Comparison of ENCODE assay signal across 34 cellular contexts in the genomic region with DNA sequence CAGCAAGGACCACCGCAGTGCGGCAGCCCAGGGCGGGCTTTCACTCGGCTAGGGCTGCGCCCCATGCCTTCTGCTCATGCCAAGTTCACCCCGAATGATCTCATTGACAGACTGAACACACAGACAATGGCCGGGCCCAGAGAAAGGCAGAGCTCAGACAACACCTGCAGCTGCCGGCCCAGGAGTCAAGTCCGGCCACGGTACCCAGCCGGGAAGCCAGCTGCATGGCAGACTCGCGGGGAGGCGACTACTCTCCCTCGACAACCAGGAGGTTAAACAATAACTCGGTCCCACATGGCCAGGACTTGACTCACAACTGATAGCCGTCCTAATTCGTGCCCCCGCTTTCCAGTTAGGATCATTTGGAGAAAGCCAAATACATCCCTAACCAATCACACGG. TPM values are rescaled to one million over a fixed set of nuclear protein-coding genes. Genes with fewer than 3 reads are reported as not detected.
A peak's percentile ranks its signal among the peaks of the same experiment; 100 is the strongest.
DNase-seq lines count a peak whose midpoint lies in the region; FAIRE-seq and TF ChIP-seq lines count a peak whose summit lies in the region.
"Had no signal": no experiment of that assay in that cellular context is flagged by ENCODE, and none has a peak within 500 bp of the region (broad histone marks: within the 10 kb centered on the region; RNA-seq: fewer than 3 reads in every experiment).

No MANE protein-coding gene starts in this region.

- no peak overlapping the region for H3K23ac ChIP-seq in H9 (ENCODE audit: insufficient read length, low read depth, low read length)
- H3K23ac ChIP-seq in H1 (ENCODE audit: insufficient read length), result no peak overlapping the region

- H3K27me3 Mint-ChIP-seq in H9 (ENCODE audit: low read depth), result peaks cover 7% of the 10 kb centered on the region
- peaks cover 0 to 2% of the 10 kb centered on the region in 2 donors for H3K27me3 Mint-ChIP-seq in CD4-positive, alpha-beta memory T cell
- H3K27me3 Mint-ChIP-seq: central memory CD8-positive, alpha-beta T cell had no signal

- peaks cover 53 to 56% of the 10 kb centered on the region in 2 experiments for H3K4me1 Mint-ChIP-seq in H9
- no peaks in the 10 kb centered on the region for H3K4me1 Mint-ChIP-seq in CD4-positive, alpha-beta memory T cell
- H3K4me1 Mint-ChIP-seq: central memory CD8-positive, alpha-beta T cell had no signal

- in situ Hi-C loops in ACHN (cut with HindIII; ENCODE audit: low pct_ligation_motif_present, low pct_unique_long_range_greater_than_20kb, low sequenced_read_pairs), result no loop called here

- H3K4me3 Mint-ChIP-seq in H9, result no peak overlapping the region
- no peak overlapping the region for H3K4me3 Mint-ChIP-seq in CD4-positive, alpha-beta memory T cell
- H3K4me3 Mint-ChIP-seq: activated naive CD4-positive, alpha-beta T cell treated with anti-CD3 and anti-CD28 coated beads for 36 hours; CD8-positive, alpha-beta memory T cell; central memory CD8-positive, alpha-beta T cell; dendritic cell treated with granulocyte-macrophage colony-stimulating factor and Interleukin-4, amounts not matched to agents 40 ng/mL and 50 ng/mL, for 4 days; naive thymus-derived CD8-positive, alpha-beta T cell; T-helper 1 cell treated with Interleukin-12 subunit alpha and Interleukin-12 subunit beta and Interleukin-4 antibody, amounts not matched to agents 30 μg/mL and 1 μg/mL, for 36 hours had no signal

- H3K23me2 ChIP-seq in H9 (ENCODE audit: insufficient read length, low read depth, low read length, poor library complexity, severe bottlenecking) (no peaks in the 10 kb centered on the region), H1 (ENCODE audit: low read depth, low read length) (no peaks in the 10 kb centered on the region)

- H2AFZ ChIP-seq in H9 (ENCODE audit: low read length), result no peak overlapping the region
- no peak overlapping the region for H2AFZ ChIP-seq in H1 (ENCODE audit: low read length)
- H2AFZ ChIP-seq in osteoblast (ENCODE audit: low read length), result no peak overlapping the region

- no peak overlapping the region for H3K9ac ChIP-seq in H9 (ENCODE audit: extremely low read depth, insufficient read length, low read length)
- H3K9ac ChIP-seq in H1 (replicated peaks in 1 of 4; ENCODE audit: extremely low read depth in 1 of 4, low read depth in 3 of 4, low read length in 3 of 4), result no peak overlapping the region

- no peak overlapping the region for H3K4me2 ChIP-seq in H9 (ENCODE audit: insufficient read depth, insufficient read length, low read length)
- H3K4me2 ChIP-seq in H1 (ENCODE audit: insufficient read depth in 1 of 2, low read depth in 2 of 2, low read length in 2 of 2), result no peak overlapping the region
- no peak overlapping the region for H3K4me2 ChIP-seq in osteoblast (ENCODE audit: insufficient read depth, low read length)

- H2AK5ac ChIP-seq in H9 (ENCODE audit: insufficient read length, low read length) (no peak overlapping the region), H1 (ENCODE audit: low read depth, low read length) (peak overlapping the region; percentile 32; the same call in 1 of the 2 replicates)

- no peak overlapping the region for H2BK12ac ChIP-seq in H9 (ENCODE audit: insufficient read length, low read depth, low read length)
- H2BK12ac ChIP-seq in H1 (ENCODE audit: low read depth, low read length), result peak overlapping the region; percentile 87; the same call in 1 of the 2 replicates

- no CpG with 5 or more reads among the region's 20 CpGs for WGBS in H9 (ENCODE audit: extremely low coverage, insufficient read length, low lambda C conversion rate)
- 90% methylated on average over 20 of the region's 20 CpGs; no CpG with 5 or more reads in 1 of the 2 experiments for WGBS in H1 (ENCODE audit: extremely low coverage in 1 of 2, insufficient coverage in 1 of 2, insufficient read length in 1 of 2, insufficient replicate concordance in 2 of 2, low coverage in 1 of 2, low lambda C conversion rate in 2 of 2, missing lambda C conversion rate in 1 of 2), 2 experiments

- intact Hi-C loops in CD4-positive, alpha-beta memory T cell (cut with micrococcal nuclease), result no loop called here

- H3K36me3 ChIP-seq in H1 (ENCODE audit: control insufficient read depth in 2 of 4, insufficient read depth in 4 of 4, low read length in 3 of 4), result no peaks in the 10 kb centered on the region
- H3K36me3 ChIP-seq in osteoblast (ENCODE audit: insufficient read depth, low read length), result no peaks in the 10 kb centered on the region
- H3K36me3 ChIP-seq in CD4-positive, alpha-beta memory T cell (ENCODE audit: insufficient read depth, low read length), result no peaks in the 10 kb centered on the region
- H3K36me3 ChIP-seq: HAP-1, heart left ventricle, lower lobe of right lung had no signal

- H4K5ac ChIP-seq in H9 (ENCODE audit: insufficient read length, low read depth, low read length), result no peak overlapping the region
- no peak overlapping the region for H4K5ac ChIP-seq in H1 (ENCODE audit: insufficient read length, low read depth, low read length)

- H3K79me1 ChIP-seq in H9 (ENCODE audit: insufficient read depth, low read depth, low read length, poor library complexity, severe bottlenecking) (no peaks in the 10 kb centered on the region), H1 (ENCODE audit: low read depth, low read length) (no peaks in the 10 kb centered on the region)

- H3K27ac ChIP-seq in H9 (ENCODE audit: insufficient read length, low read depth, low read length) (no peak overlapping the region), H1 (ENCODE audit: low read depth, low read length) (no peak overlapping the region), osteoblast (ENCODE audit: low read depth, low read length) (no peak overlapping the region)
- H3K27ac ChIP-seq in CD4-positive, alpha-beta memory T cell (ENCODE audit: low read depth, low read length), result no peak overlapping the region
- H3K27ac ChIP-seq: heart left ventricle, lower lobe of right lung, testis had no signal

- H3K4me3 ChIP-seq in H1 (ENCODE audit: extremely low read depth in 1 of 4, insufficient read depth in 2 of 4, low read depth in 3 of 4, low read length in 4 of 4) (no peak overlapping the region), osteoblast (ENCODE audit: insufficient read depth, low read length) (no peak overlapping the region)
- no peak overlapping the region for H3K4me3 ChIP-seq in CD4-positive, alpha-beta memory T cell (ENCODE audit: low read length in 2 of 2)
- H3K4me3 ChIP-seq: HAP-1, heart left ventricle, lower lobe of right lung, testis had no signal

- H3K79me2 ChIP-seq in H9 (ENCODE audit: insufficient read depth, low read length), result no peaks in the 10 kb centered on the region
- no peaks in the 10 kb centered on the region for H3K79me2 ChIP-seq in H1 (ENCODE audit: control insufficient read depth in 1 of 2, insufficient read depth in 2 of 2, low read length in 2 of 2)
- H3K79me2 ChIP-seq in osteoblast (ENCODE audit: insufficient read depth, low read length), result no peaks in the 10 kb centered on the region

- peak overlapping the region; percentile 22 for H3K18ac ChIP-seq in H9 (ENCODE audit: insufficient read length, low read depth, low read length)
- H3K18ac ChIP-seq in H1 (ENCODE audit: extremely low read depth, low read length), result no peak overlapping the region

- H2BK15ac ChIP-seq in H9 (ENCODE audit: low read depth, low read length), result no peak overlapping the region
- H2BK15ac ChIP-seq in H1 (ENCODE audit: low read length), result no peak overlapping the region

- H4K8ac ChIP-seq in H9 (replicated peaks; ENCODE audit: insufficient read length, low read depth, low read length) (no peak overlapping the region), H1 (ENCODE audit: extremely low read depth, insufficient read depth, low read length) (no peak overlapping the region)

- no peak for FAIRE-seq in H1 (lab: Jason Lieb, UNC)
- FAIRE-seq: GM12891, keratinocyte, TTC549, urothelium cell line had no signal

- H2BK20ac ChIP-seq in H9 (ENCODE audit: low read depth, low read length, poor library complexity, severe bottlenecking) (no peak overlapping the region), H1 (ENCODE audit: low read length) (no peak overlapping the region)

- POLR2A ChIA-PET in H1 (lab: Charles Lee; ENCODE audit: partially characterized antibody), result interaction anchor here (1.7 kb wide), 1 partner anchor 10 kb away, joined by 4 read pairs; no protein-coding TSS in a partner anchor
- POLR2A ChIA-PET in CD4-positive, alpha-beta memory T cell (lab: Charles Lee; ENCODE audit: partially characterized antibody), result no interaction called here

- H2BK120ac ChIP-seq in H9 (ENCODE audit: low read depth, low read length, poor library complexity, severe bottlenecking), result no peak overlapping the region
- no peak overlapping the region for H2BK120ac ChIP-seq in H1 (replicated peaks; ENCODE audit: low read depth, low read length)

- H3K36me3 Mint-ChIP-seq in H9 (ENCODE audit: insufficient read depth in 1 of 3, low read depth in 3 of 3), result no peaks in the 10 kb centered on the region; a peak in 1 of 7 replicates
- peaks cover 0 to 10% of the 10 kb centered on the region in 2 donors for H3K36me3 Mint-ChIP-seq in CD4-positive, alpha-beta memory T cell
- H3K36me3 Mint-ChIP-seq: naive thymus-derived CD8-positive, alpha-beta T cell had no signal

- no peaks in the 10 kb centered on the region for H4K20me1 ChIP-seq in H9 (ENCODE audit: control insufficient read depth, insufficient read depth, insufficient read length)
- no peaks in the 10 kb centered on the region for H4K20me1 ChIP-seq in H1 (replicated peaks in 1 of 2; ENCODE audit: control insufficient read depth in 1 of 2, insufficient read depth in 2 of 2, low read length in 2 of 2)
- no peaks in the 10 kb centered on the region for H4K20me1 ChIP-seq in osteoblast (ENCODE audit: insufficient read depth, low read length)

- H3K4ac ChIP-seq in H9 (ENCODE audit: low read depth, low read length) (peak overlapping the region; percentile 78; the same call in 1 of the 2 replicates), H1 (replicated peaks; ENCODE audit: insufficient read length, low read depth, low read length) (no peak overlapping the region)

- CTCF ChIA-PET in H1 (lab: Charles Lee; ENCODE audit: partially characterized antibody), result interaction anchor here (1.1 to 3.3 kb wide), 6 partner anchors 23 to 81 kb away, joined by 3 to 22 read pairs (median 8); no protein-coding TSS in a partner anchor
- CTCF ChIA-PET in CD4-positive, alpha-beta memory T cell (lab: Charles Lee; ENCODE audit: partially characterized antibody), result no interaction called here

- TF ChIP-seq CTCF in H9 (conservative IDR thresholded peaks at IDR 0.05) (no peak), H1 (IDR thresholded peaks at IDR 0.05; ENCODE audit: control extremely low read depth in 1 of 3, insufficient read depth in 1 of 3, low read depth in 1 of 3, low read length in 3 of 3) (no peak), osteoblast (IDR thresholded peaks at IDR 0.05; ENCODE audit: extremely low read depth, low read depth, low read length) (no peak)

- H3K14ac ChIP-seq in H9 (ENCODE audit: insufficient read depth, low read length) (no peak overlapping the region), H1 (ENCODE audit: insufficient read length) (no peak overlapping the region)

- H3K27me3 ChIP-seq in H9 (ENCODE audit: insufficient read depth, low read length), result no peaks in the 10 kb centered on the region
- H3K27me3 ChIP-seq in H1 (replicated peaks in 1 of 4; ENCODE audit: control insufficient read depth in 3 of 4, extremely low read depth in 1 of 4, insufficient read depth in 3 of 4, low read length in 3 of 4), result no peaks in the 10 kb centered on the region
- peaks cover 36% of the 10 kb centered on the region for H3K27me3 ChIP-seq in osteoblast (ENCODE audit: insufficient read depth, low read length)
- H3K27me3 ChIP-seq in CD4-positive, alpha-beta memory T cell (ENCODE audit: insufficient read depth, low read length), result no peaks in the 10 kb centered on the region
- H3K27me3 ChIP-seq: heart left ventricle, testis had no signal

- H4K91ac ChIP-seq in H9 (ENCODE audit: insufficient read length, low read depth, low read length), result peak overlapping the region; percentile 97
- H4K91ac ChIP-seq in H1 (replicated peaks; ENCODE audit: insufficient read length, low read length), result no peak overlapping the region

- H3K27ac Mint-ChIP-seq in H9, result peak overlapping the region in 1 of 3 experiments; percentile 39; a peak in 2 of 7 replicates
- H3K27ac Mint-ChIP-seq in CD4-positive, alpha-beta memory T cell, result no peak overlapping the region
- H3K27ac Mint-ChIP-seq: activated naive CD4-positive, alpha-beta T cell treated with anti-CD3 and anti-CD28 coated beads for 36 hours; dendritic cell treated with granulocyte-macrophage colony-stimulating factor and Interleukin-4, amounts not matched to agents 40 ng/mL and 50 ng/mL, for 4 days; T-helper 1 cell treated with Interleukin-12 subunit alpha and Interleukin-12 subunit beta and Interleukin-4 antibody, amounts not matched to agents 30 μg/mL and 1 μg/mL, for 36 hours had no signal

- H2BK5ac ChIP-seq in H9 (ENCODE audit: insufficient read length, low read length) (no peak overlapping the region), H1 (ENCODE audit: low read depth, low read length) (0 out of 2 replicates have a peak overlapping the region, but pooled peaks have one; percentile 39)

- H3T11ph ChIP-seq in H9 (ENCODE audit: low read length), result no peak overlapping the region

- peaks cover 2% of the 10 kb centered on the region; the same call in 1 of the 2 replicates for H3K4me1 ChIP-seq in H9 (ENCODE audit: insufficient read depth, low read length)
- peaks cover 18 to 46% (median 31%) of the 10 kb centered on the region in 4 experiments for H3K4me1 ChIP-seq in H1 (replicated peaks in 1 of 4; ENCODE audit: control insufficient read depth in 3 of 4, insufficient read depth in 4 of 4, low read length in 3 of 4)
- no peaks in the 10 kb centered on the region for H3K4me1 ChIP-seq in osteoblast (ENCODE audit: insufficient read depth, low read length)
- no peaks in the 10 kb centered on the region for H3K4me1 ChIP-seq in CD4-positive, alpha-beta memory T cell (ENCODE audit: insufficient read depth, low read length)
- H3K4me1 ChIP-seq: lower lobe of right lung, testis had no signal

- H3K56ac ChIP-seq in H9 (ENCODE audit: insufficient read length, low read depth, low read length) (no peak overlapping the region), H1 (replicated peaks; ENCODE audit: insufficient read length, low read depth, low read length) (no peak overlapping the region)

- H3K9me3 ChIP-seq in H9 (ENCODE audit: control insufficient read depth, low read depth, low read length) (no peaks in the 10 kb centered on the region), H1 (ENCODE audit: insufficient read depth in 2 of 2, low read depth in 1 of 2, low read length in 1 of 2) (0 out of 4 replicates have a peak, but pooled peaks cover 0 to 4% of the 10 kb centered on the region in 2 experiments), osteoblast (ENCODE audit: low read depth, low read length) (no peaks in the 10 kb centered on the region)
- no peaks in the 10 kb centered on the region for H3K9me3 ChIP-seq in CD4-positive, alpha-beta memory T cell (ENCODE audit: control insufficient read depth in 1 of 2, low read length in 2 of 2)
- H3K9me3 ChIP-seq: HAP-1, heart left ventricle, lower lobe of right lung, testis had no signal

- no peak for TF ChIP-seq POLR2A in H1 (IDR thresholded peaks at IDR 0.05; ENCODE audit: control extremely low read depth in 1 of 2, low read depth in 2 of 2, low read length in 2 of 2)

- TF ChIP-seq EP300 in H1 (IDR thresholded peaks at IDR 0.05; ENCODE audit: borderline replicate concordance in 1 of 2, low read depth in 2 of 2, low read length in 2 of 2), result no peak

- TF ChIP-seq RAD21 in H1 (IDR thresholded peaks at IDR 0.05 in 1 of 2, conservative IDR thresholded peaks at IDR 0.05 in 1 of 2; ENCODE audit: low read depth in 2 of 2, low read length in 2 of 2), result no peak

- DNase-seq in ACHN (peak; percentile 48), H9 (no peak), H1 (ENCODE audit: low read depth in 1 of 2, low spot score in 2 of 2) (no peak), osteoblast (ENCODE audit: insufficient read length, low spot score, missing footprints) (peak; percentile 51), NCI-H2196 treated with DMSO at 0.1 percent for 48 hours (lab: John Stamatoyannopoulos, UW; ENCODE audit: unreplicated experiment) (no peak), NCI-H510A (lab: John Stamatoyannopoulos, UW) (no peak), superior temporal gyrus (ENCODE audit: extremely low spot score) (no peak)
- DNase-seq in CD4-positive, alpha-beta memory T cell, result no peak
- DNase-seq: activated CD4-positive, alpha-beta T cell treated with anti-CD3 and anti-CD28 coated beads, Interleukin-2, amount 50 U/mL, for 4 hours; activated CD4-positive, CD25-positive, alpha-beta regulatory T cell; activated naive CD4-positive, alpha-beta T cell treated with anti-CD3 and anti-CD28 coated beads for 36 hours; CD8-positive, alpha-beta memory T cell; DMS153; Kasumi-1; lower lobe of right lung; midbrain; naive thymus-derived CD8-positive, alpha-beta T cell; NCI-H2107; NCI-H510A treated with DMSO at 0.1 percent for 48 hours; nucleus accumbens; PC-3; Right ventricle myocardium superior; stimulated activated CD4-positive, alpha-beta T cell treated with anti-CD3 and anti-CD28 coated beads, Interleukin-1b, Interleukin-23, amount 100 ng/mL, for 48 hours; stimulated activated naive CD4-positive, alpha-beta T cell treated with Interleukin-2 at 50 U/mL for 16 hours; testis had no signal

- H3K9me3 Mint-ChIP-seq in H9, result peaks cover 0 to 2% of the 10 kb centered on the region in 2 experiments; a peak in 2 of 5 replicates
- no peaks in the 10 kb centered on the region for H3K9me3 Mint-ChIP-seq in CD4-positive, alpha-beta memory T cell
- H3K9me3 Mint-ChIP-seq: activated naive CD4-positive, alpha-beta T cell treated with anti-CD3 and anti-CD28 coated beads for 36 hours; CD8-positive, alpha-beta memory T cell; central memory CD8-positive, alpha-beta T cell; dendritic cell treated with granulocyte-macrophage colony-stimulating factor and Interleukin-4, amounts not matched to agents 40 ng/mL and 50 ng/mL, for 4 days; naive thymus-derived CD8-positive, alpha-beta T cell; T-helper 1 cell treated with Interleukin-12 subunit alpha and Interleukin-12 subunit beta and Interleukin-4 antibody, amounts not matched to agents 30 μg/mL and 1 μg/mL, for 36 hours had no signal

RNA-seq across cellular contexts. Expression of a gene that starts 50.4 kb away (rescaled TPM):
- total RNA-seq in H9 (2021) (0.90 and 1.0 TPM in 2 replicates), osteoblast (0.29 and 0.36 TPM in 2 replicates)
- total RNA-seq in H1 (2021; fragmentation: NEBNext Ultra II Directional; extraction: Animal tissue kit (Norgen Biotek cat#: 25700)), result 2.8 and 3.0 TPM in 2 replicates
- 3.0 TPM in 2 replicates for polyA plus RNA-seq in H1 (2011; rRNA removed)
- polyA plus RNA-seq in H1 (2011; cell fraction: cytosol; rRNA removed), result 3.6 TPM
- 5.9 TPM for polyA plus RNA-seq in H1 (2011; cell fraction: nucleus; rRNA removed)
- polyA plus RNA-seq in H1 (2012, experiment 1 of 2), result 2.9 to 4.0 TPM (median 3.3 TPM) in 4 replicates
- polyA plus RNA-seq in H1 (2012, experiment 2 of 2), result 2.2 TPM
- polyA plus RNA-seq in H1 (2013, experiment 1 of 2), result 0.95 TPM
- 1.2 TPM for polyA plus RNA-seq in H1 (2013, experiment 2 of 2)
- polyA minus RNA-seq in H1 (2011; rRNA and poly(A)+ RNA removed), result 2.7 and 4.9 TPM in 2 replicates
- 1.2 TPM for polyA minus RNA-seq in H1 (2011; cell fraction: cytosol; rRNA and poly(A)+ RNA removed)
- polyA minus RNA-seq in H1 (2011; cell fraction: nucleus; rRNA and poly(A)+ RNA removed), result 9.1 TPM
- total RNA-seq in CD4-positive, alpha-beta memory T cell, result 1 to 10 TPM; 6.2 to 7.9 TPM
- polyA plus RNA-seq in CD4-positive, alpha-beta memory T cell, result 1 to 10 TPM in 1 of 2 donors, under 1 TPM in 1; 0.44 to 1.3 TPM

Comparison
In these comparisons a context has a peak if more than half of its experiments do, and no peak if none do; other contexts are left out.
1. DNase-seq: peak in ACHN (single experiment) and osteoblast (single experiment); none in H9 (single experiment), H1 (0 of 2), NCI-H2196 treated with DMSO at 0.1 percent for 48 hours (single experiment), NCI-H510A (single experiment), superior temporal gyrus (single experiment) and CD4-positive, alpha-beta memory T cell (0 of 5).